Comparison of ENCODE assay signal across 7 cellular contexts in genomic region chr18:45197526-45197970, GRCh38.
DNase-seq lines count a peak whose midpoint lies in the region; ATAC-seq and TF ChIP-seq lines count a peak whose summit lies in the region.

No MANE protein-coding gene starts in this region.

- no peaks in the 10 kb centered on the region for H3K9me3 Mint-ChIP-seq in HFFc6

- peak overlapping the region; percentile 49; the same call in 1 of the 2 replicates for H3K27ac Mint-ChIP-seq in HFFc6

- no peak for TF ChIP-seq CTCF in HFFc6 (IDR thresholded peaks at IDR 0.05)

- no peak overlapping the region for H3K27ac ChIP-seq in trophoblast cell (ENCODE audit: low read depth, low read length)

- ATAC-seq in GM18870 (IDR thresholded peaks at IDR 0.05; ENCODE audit: unreplicated experiment) = peak; percentile 99

- peaks cover 5% of the 10 kb centered on the region; the same call in 1 of the 2 replicates for H3K27me3 Mint-ChIP-seq in HFFc6 (ENCODE audit: insufficient read depth)

- no peak overlapping the region for H2BK5ac ChIP-seq in trophoblast cell (ENCODE audit: low read depth, low read length, poor library complexity)

- H3K36me3 Mint-ChIP-seq in HFFc6 (ENCODE audit: low read depth) = no peaks in the 10 kb centered on the region

- H3K36me3 ChIP-seq in trophoblast cell (ENCODE audit: control insufficient read depth in 1 of 2, insufficient read depth in 2 of 2, low read length in 2 of 2) = no peaks in the 10 kb centered on the region

- no peak for DNase-seq in HFFc6
- peak; percentile 35 for DNase-seq in NCI-H2227 (lab: John Stamatoyannopoulos, UW; ENCODE audit: unreplicated experiment)
- peak; percentile 67 for DNase-seq in non-pigmented ciliary epithelial cell (ENCODE audit: low read depth)
- no peak for DNase-seq in NCI-H526 (lab: John Stamatoyannopoulos, UW)
- DNase-seq in activated effector memory CD4-positive, alpha-beta T cell treated with Interleukin-2 at 50 U/mL for 16 hours = no peak
- DNase-seq in trophoblast cell = no peak

- no peak overlapping the region for H3K4ac ChIP-seq in trophoblast cell (ENCODE audit: low read depth, low read length)

- no peak overlapping the region for H2BK12ac ChIP-seq in trophoblast cell (ENCODE audit: low read length)

- H2AFZ ChIP-seq in trophoblast cell (ENCODE audit: insufficient read depth, low read length, poor library complexity) = no peak overlapping the region

- no peak overlapping the region for H3K18ac ChIP-seq in trophoblast cell (ENCODE audit: low read length)

- no peaks in the 10 kb centered on the region for H3K27me3 ChIP-seq in trophoblast cell (ENCODE audit: insufficient read depth, low read length)

- H3K23ac ChIP-seq in trophoblast cell (ENCODE audit: low read length) = no peak overlapping the region

- no peak overlapping the region for H3K4me2 ChIP-seq in trophoblast cell (ENCODE audit: low read length)

- H4K12ac ChIP-seq in trophoblast cell (ENCODE audit: low read depth, low read length) = no peak overlapping the region

- H3K4me1 Mint-ChIP-seq in HFFc6 (ENCODE audit: low read depth) = peaks cover 7% of the 10 kb centered on the region; the same call in 1 of the 2 replicates

- H2AK5ac ChIP-seq in trophoblast cell (ENCODE audit: low read length) = no peak overlapping the region

- H3K4me3 ChIP-seq in trophoblast cell (ENCODE audit: low read depth, low read length) = no peak overlapping the region

- peak overlapping the region; percentile 27; the same call in 1 of the 2 replicates for H3K4me3 Mint-ChIP-seq in HFFc6

- H4K91ac ChIP-seq in trophoblast cell (ENCODE audit: low read depth, low read length) = no peak overlapping the region

- H3K79me1 ChIP-seq in trophoblast cell (ENCODE audit: low read length) = no peaks in the 10 kb centered on the region

- no peak overlapping the region for H4K8ac ChIP-seq in trophoblast cell (ENCODE audit: low read depth, low read length)

- no peaks in the 10 kb centered on the region for H3K79me2 ChIP-seq in trophoblast cell (ENCODE audit: control insufficient read depth, insufficient read depth, low read length, poor library complexity)

- no peaks in the 10 kb centered on the region for H3K4me1 ChIP-seq in trophoblast cell (ENCODE audit: control insufficient read depth in 1 of 2, insufficient read depth in 2 of 2, low read length in 2 of 2)

- H2BK120ac ChIP-seq in trophoblast cell (ENCODE audit: insufficient read depth, low read length, poor library complexity) = no peak overlapping the region

- WGBS in trophoblast cell (ENCODE audit: extremely low coverage, insufficient coverage, insufficient read length) = no CpG with 5 or more reads among the region's 5 CpGs

- H3K9me3 ChIP-seq in trophoblast cell (ENCODE audit: insufficient read depth, low read depth, low read length) = no peaks in the 10 kb centered on the region

- H3K9ac ChIP-seq in trophoblast cell (ENCODE audit: low read length) = no peak overlapping the region

- no peak overlapping the region for H3K14ac ChIP-seq in trophoblast cell (ENCODE audit: low read length)

Comparison
In these comparisons a context has a peak if more than half of its experiments do, and no peak if none do; other contexts are left out.
1. DNase-seq: peak in NCI-H2227 (single experiment) and non-pigmented ciliary epithelial cell (single experiment); none in HFFc6 (single experiment), NCI-H526 (0 of 2), activated effector memory CD4-positive, alpha-beta T cell treated with Interleukin-2 at 50 U/mL for 16 hours (single experiment) and trophoblast cell (0 of 2).